ENCODE assay signal across 1 cellular context in genomic region chr4:176791591-176792347, GRCh38.
TF ChIP-seq lines count a peak whose summit lies in the region.

No MANE protein-coding gene starts in this region.

TF ChIP-seq in IMR-90, 13 proteins besides CTCF, POLR2A, EP300 and RAD21 (continued from another document):
- no peak for TF ChIP-seq MXI1 (IDR thresholded peaks at IDR 0.05; ENCODE audit: borderline replicate concordance, low read depth, low read length)
- TF ChIP-seq RFX5 (IDR thresholded peaks at IDR 0.05; ENCODE audit: low read depth, low read length): no peak
